Comparison of ENCODE assay signal across 22 cellular contexts in genomic region chr18:74060511-74061028, GRCh38.
DNase-seq lines count a peak whose midpoint lies in the region; ATAC-seq and TF ChIP-seq lines count a peak whose summit lies in the region.
"Had no signal": no experiment of that assay in that cellular context is flagged by ENCODE, and none has a peak within 500 bp of the region (broad histone marks: within the 10 kb centered on the region; RNA-seq: fewer than 3 reads in every experiment).

No MANE protein-coding gene starts in this region.

- peaks cover 3% of the 10 kb centered on the region for H3K36me3 Mint-ChIP-seq in neural crest cell (ENCODE audit: low read depth)
- H3K36me3 Mint-ChIP-seq: CD8-positive, alpha-beta memory T cell had no signal

- H3K4me2 ChIP-seq in Karpas-422 (ENCODE audit: low read depth, low read length, poor library complexity, severe bottlenecking) = peak overlapping the region; percentile 52

- H3K27ac ChIP-seq in Karpas-422 (ENCODE audit: low read length) (peak overlapping the region; percentile 63), Panc1 (ENCODE audit: low read length) (no peak overlapping the region)
- H3K27ac ChIP-seq: 22Rv1, C4-2B had no signal

- CTCF ChIA-PET in Panc1 (lab: Charles Lee) = interaction anchor here (0.6 kb wide), 1 partner anchor 1361 kb away, joined by 3 read pairs; no protein-coding TSS in a partner anchor

- no peaks in the 10 kb centered on the region for H3K9me3 ChIP-seq in Karpas-422 (ENCODE audit: low read length)
- H3K9me3 ChIP-seq in Panc1 (ENCODE audit: control insufficient read depth, insufficient read depth, low read depth, low read length) = no peaks in the 10 kb centered on the region
- H3K9me3 ChIP-seq: HAP-1 had no signal

- H3K4me3 Mint-ChIP-seq in neural crest cell = no peak overlapping the region
- H3K4me3 Mint-ChIP-seq: CD8-positive, alpha-beta memory T cell had no signal

- no peaks in the 10 kb centered on the region for H3K36me3 ChIP-seq in Karpas-422 (ENCODE audit: insufficient read depth, low read length)
- no peaks in the 10 kb centered on the region for H3K36me3 ChIP-seq in Panc1 (ENCODE audit: control insufficient read depth, insufficient read depth, low read length)
- H3K36me3 ChIP-seq: HAP-1 had no signal

- intact Hi-C loops in Panc1 (cut with micrococcal nuclease; ENCODE audit: unreplicated experiment) = no loop called here

- peak; percentile 50 for DNase-seq in DMS53 (lab: John Stamatoyannopoulos, UW)
- no peak for DNase-seq in DMS53 treated with DMSO at 0.1 percent for 48 hours (lab: John Stamatoyannopoulos, UW; ENCODE audit: unreplicated experiment)
- peak; percentile 78 for DNase-seq in Karpas-422
- DNase-seq in Panc1 (ENCODE audit: low read depth, low spot score) = no peak
- DNase-seq in neural crest cell (ENCODE audit: low read depth, low spot score) = no peak
- DNase-seq in activated CD4-positive, alpha-beta T cell treated with anti-CD3 and anti-CD28 coated beads for 1 hour = no peak
- DNase-seq in NCI-H526 (lab: John Stamatoyannopoulos, UW) = no peak
- DNase-seq: ACHN; Calu3; CD8-positive, alpha-beta memory T cell; DMS79; MM.1S; NCI-H1092; NCI-H1436; NCI-H1930; NCI-H526 treated with DMSO at 0.1 percent for 48 hours; SHP77; T-helper 2 cell had no signal

- TF ChIP-seq CTCF in Panc1 (IDR thresholded peaks at IDR 0.05) = no peak
- no peak for TF ChIP-seq CTCF in neural crest cell (conservative IDR thresholded peaks at IDR 0.05)

- H3K4me3 ChIP-seq in Karpas-422 (ENCODE audit: low read length) (peak overlapping the region; percentile 23; the same call in 1 of the 2 replicates), Panc1 (ENCODE audit: low read depth in 2 of 2, low read length in 2 of 2) (no peak overlapping the region)
- H3K4me3 ChIP-seq: HAP-1 had no signal

- H3K27me3 ChIP-seq in Karpas-422 (ENCODE audit: low read length) = no peaks in the 10 kb centered on the region
- peaks cover 24% of the 10 kb centered on the region for H3K27me3 ChIP-seq in Panc1 (ENCODE audit: control insufficient read depth, insufficient read depth, low read length)

- peaks cover 8% of the 10 kb centered on the region for H3K9me3 Mint-ChIP-seq in neural crest cell

- peaks cover 28% of the 10 kb centered on the region for H3K4me1 ChIP-seq in Karpas-422 (ENCODE audit: low read length)
- H3K4me1 ChIP-seq in Panc1 (ENCODE audit: control insufficient read depth, insufficient read depth, low read length) = no peaks in the 10 kb centered on the region
- H3K4me1 ChIP-seq: HAP-1 had no signal

- no peaks in the 10 kb centered on the region for H3K9me2 ChIP-seq in Karpas-422 (replicated peaks; ENCODE audit: insufficient read depth, low read length)

- POLR2A ChIA-PET in Panc1 (lab: Charles Lee) = no interaction called here

- no peaks in the 10 kb centered on the region for H3K4me1 Mint-ChIP-seq in neural crest cell

- no peaks in the 10 kb centered on the region for H3K79me2 ChIP-seq in Karpas-422 (ENCODE audit: low read length)

- in situ Hi-C loops in Panc1 (cut with HindIII; ENCODE audit: low pct_unique_long_range_greater_than_20kb, low sequenced_read_pairs) = no loop called here

- 0 out of 2 replicates have a peak overlapping the region, but pooled peaks have one; percentile 22 for H2AFZ ChIP-seq in Karpas-422 (ENCODE audit: low read length)

- no peaks in the 10 kb centered on the region for H3K27me3 Mint-ChIP-seq in neural crest cell (ENCODE audit: low read depth)

- ATAC-seq in Panc1 (peak; percentile 65; the same call in 1 of the 2 replicates), GM19035 (IDR thresholded peaks at IDR 0.05; ENCODE audit: unreplicated experiment) (no peak)

- peak overlapping the region; percentile 40 for H3K9ac ChIP-seq in Karpas-422 (ENCODE audit: low read length)

- BruUV-seq in Panc1 (replicated peaks; lab: Mats Ljungman, UMichigan) = no TSS peak

- H3K27ac Mint-ChIP-seq in neural crest cell (ENCODE audit: unreplicated experiment) = peak overlapping the region; percentile 51

- H4K20me1 ChIP-seq in Karpas-422 (ENCODE audit: insufficient read depth, low read depth, low read length) = no peaks in the 10 kb centered on the region

Comparison
In these comparisons a context has a peak if more than half of its experiments do, and no peak if none do; other contexts are left out.
1. DNase-seq: peak in DMS53 (single experiment) and Karpas-422 (single experiment); none in DMS53 treated with DMSO at 0.1 percent for 48 hours (single experiment), Panc1 (single experiment), neural crest cell (single experiment), activated CD4-positive, alpha-beta T cell treated with anti-CD3 and anti-CD28 coated beads for 1 hour (single experiment) and NCI-H526 (0 of 2).